ENCODE assay signal across 8 cellular contexts in genomic region chrX:119118780-119119395, GRCh38. TPM values are rescaled to one million over a fixed set of nuclear protein-coding genes. Genes with fewer than 3 reads are reported as not detected.
DNase-seq lines count a peak whose midpoint lies in the region; ATAC-seq, FAIRE-seq and TF ChIP-seq lines count a peak whose summit lies in the region.

No MANE protein-coding gene starts in this region.

- no peaks in the 10 kb centered on the region for H3K9me3 Mint-ChIP-seq in T-helper 2 cell treated with Interferon-gamma antibody and Interleukin-4, amounts not matched to agents 5 μg/mL and 100 μg/mL, for 36 hours

- DNase-seq in DMS114 treated with DMSO at 0.1 percent for 48 hours (lab: John Stamatoyannopoulos, UW; ENCODE audit: unreplicated experiment), result peak; percentile 3
- peak; percentile 26 for DNase-seq in HuH-7.5 (ENCODE audit: low spot score)
- peak; percentile 4 for DNase-seq in T-helper 2 cell treated with Interferon-gamma antibody and Interleukin-4, amounts not matched to agents 5 μg/mL and 100 μg/mL, for 36 hours (ENCODE audit: low spot score)
- DNase-seq in brain microvascular endothelial cell, result peak; percentile 40
- DNase-seq in kidney, result no peak
- peak; percentile 15 to 17 for DNase-seq in stimulated activated CD4-positive, alpha-beta T cell treated with anti-CD3 and anti-CD28 coated beads, Interleukin-4, amount 100 ng/mL, for 48 hours (ENCODE audit: low read depth in 2 of 2)

- no peaks in the 10 kb centered on the region for H3K9me3 ChIP-seq in kidney (ENCODE audit: control insufficient read depth in 1 of 2, low read length in 2 of 2)

- no peak overlapping the region for H3K27ac ChIP-seq in brain microvascular endothelial cell
- no peak overlapping the region for H3K27ac ChIP-seq in kidney (ENCODE audit: low read depth in 2 of 2, low read length in 2 of 2)

- no peak overlapping the region for H3K27ac Mint-ChIP-seq in T-helper 2 cell treated with Interferon-gamma antibody and Interleukin-4, amounts not matched to agents 5 μg/mL and 100 μg/mL, for 36 hours

- peak; percentile 59 for ATAC-seq in GM19455 (IDR thresholded peaks at IDR 0.05; ENCODE audit: unreplicated experiment)
- no peak for ATAC-seq in HG03280 (IDR thresholded peaks at IDR 0.05; ENCODE audit: unreplicated experiment)

- H3K9ac ChIP-seq in kidney (ENCODE audit: low read length in 2 of 2), result no peak overlapping the region

- peaks cover 2% of the 10 kb centered on the region for H3K27me3 Mint-ChIP-seq in T-helper 2 cell treated with Interferon-gamma antibody and Interleukin-4, amounts not matched to agents 5 μg/mL and 100 μg/mL, for 36 hours (ENCODE audit: low read depth)

- H3K36me3 ChIP-seq in brain microvascular endothelial cell (replicated peaks) (no peaks in the 10 kb centered on the region), kidney (ENCODE audit: control insufficient read depth in 1 of 2, insufficient read depth in 2 of 2, low read length in 2 of 2) (no peaks in the 10 kb centered on the region)

- intact Hi-C loops in kidney (cut with DNase I), result no loop called here

- TF ChIP-seq CTCF in brain microvascular endothelial cell (IDR thresholded peaks at IDR 0.05; ENCODE audit: low read depth, low read length, missing control alignments), result peak; percentile 85
- peak; percentile 75 for TF ChIP-seq CTCF in kidney (IDR thresholded peaks at IDR 0.05; ENCODE audit: borderline replicate concordance, extremely low read depth, insufficient read depth)

- no peaks in the 10 kb centered on the region for H3K4me1 ChIP-seq in kidney (ENCODE audit: control insufficient read depth in 1 of 2, insufficient read depth in 1 of 2, low read depth in 1 of 2, low read length in 2 of 2)

- no peak overlapping the region for H3K4me3 Mint-ChIP-seq in T-helper 2 cell treated with Interferon-gamma antibody and Interleukin-4, amounts not matched to agents 5 μg/mL and 100 μg/mL, for 36 hours

- H3K27me3 ChIP-seq in brain microvascular endothelial cell (replicated peaks), result no peaks in the 10 kb centered on the region

- H3K4me3 ChIP-seq in brain microvascular endothelial cell (ENCODE audit: low read depth, low read length), result no peak overlapping the region
- H3K4me3 ChIP-seq in kidney (ENCODE audit: low read length in 2 of 2), result no peak overlapping the region

- H3K36me3 Mint-ChIP-seq in T-helper 2 cell treated with Interferon-gamma antibody and Interleukin-4, amounts not matched to agents 5 μg/mL and 100 μg/mL, for 36 hours (ENCODE audit: low read depth), result no peaks in the 10 kb centered on the region

- in situ Hi-C loops in brain microvascular endothelial cell (cut with HindIII; ENCODE audit: low pct_ligation_motif_present, low sequenced_read_pairs), result no loop called here

- FAIRE-seq in kidney (lab: Jason Lieb, UNC), result no peak

- H3K4me1 Mint-ChIP-seq in T-helper 2 cell treated with Interferon-gamma antibody and Interleukin-4, amounts not matched to agents 5 μg/mL and 100 μg/mL, for 36 hours (ENCODE audit: low read depth), result no peaks in the 10 kb centered on the region

RNA-seq across cellular contexts. Expression of gene KIAA1210, which starts 8.7 kb away (rescaled TPM):
- 0.03 TPM for total RNA-seq in kidney
- not detected for polyA plus RNA-seq in kidney (ENCODE audit: insufficient read depth, low read depth, low replicate concordance)

RNA-seq across cellular contexts. Expression of gene CT47C1, which starts 46.1 kb away (rescaled TPM):
- not detected for total RNA-seq in kidney
- not detected for polyA plus RNA-seq in kidney (ENCODE audit: insufficient read depth, low read depth, low replicate concordance)
